ENCODE assay signal across 1 cellular context in the genomic region with DNA sequence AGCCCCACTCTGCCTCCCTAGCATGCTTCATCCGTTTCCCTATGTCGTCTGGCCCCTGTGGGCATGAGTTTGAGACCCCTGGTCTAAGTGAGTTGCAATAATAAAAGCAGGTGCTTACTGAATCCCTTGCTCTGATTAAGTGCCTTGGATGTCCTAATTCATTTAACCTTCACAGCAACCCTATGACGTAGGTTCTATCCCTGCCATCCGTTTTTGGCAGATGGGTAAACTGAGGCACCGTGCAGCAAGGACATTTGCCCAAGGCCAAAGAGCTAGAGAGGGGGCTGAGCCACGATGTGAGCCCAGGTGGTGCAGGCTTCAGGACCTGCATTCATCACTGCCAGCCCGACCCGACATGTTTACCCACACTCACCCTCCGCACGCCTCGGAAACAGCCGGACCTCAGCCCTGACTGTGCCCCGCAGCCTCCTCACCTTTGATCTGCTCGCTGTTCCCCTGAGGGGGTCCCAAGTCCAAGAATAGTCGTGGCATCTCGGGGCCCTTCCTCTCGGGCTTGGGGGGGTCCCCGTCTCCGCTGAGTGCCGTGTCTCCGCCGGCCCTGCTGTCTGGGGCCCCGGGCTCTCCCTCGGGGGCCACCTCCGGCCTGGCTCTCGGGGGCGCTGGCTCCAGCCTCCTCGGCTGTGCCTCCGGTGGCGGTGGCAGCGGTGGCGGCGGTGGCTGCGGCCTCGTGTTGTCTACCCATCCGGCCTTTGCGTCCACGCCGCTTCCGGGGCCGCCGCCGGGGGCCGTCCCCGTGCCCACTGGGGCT.
TF ChIP-seq lines count a peak whose summit lies in the region.

No MANE protein-coding gene starts in this region.

TF ChIP-seq in HepG2, 621 proteins besides CTCF, POLR2A, EP300 and RAD21 (continued from another document and continues in another):
- TF ChIP-seq, protein P1, sequence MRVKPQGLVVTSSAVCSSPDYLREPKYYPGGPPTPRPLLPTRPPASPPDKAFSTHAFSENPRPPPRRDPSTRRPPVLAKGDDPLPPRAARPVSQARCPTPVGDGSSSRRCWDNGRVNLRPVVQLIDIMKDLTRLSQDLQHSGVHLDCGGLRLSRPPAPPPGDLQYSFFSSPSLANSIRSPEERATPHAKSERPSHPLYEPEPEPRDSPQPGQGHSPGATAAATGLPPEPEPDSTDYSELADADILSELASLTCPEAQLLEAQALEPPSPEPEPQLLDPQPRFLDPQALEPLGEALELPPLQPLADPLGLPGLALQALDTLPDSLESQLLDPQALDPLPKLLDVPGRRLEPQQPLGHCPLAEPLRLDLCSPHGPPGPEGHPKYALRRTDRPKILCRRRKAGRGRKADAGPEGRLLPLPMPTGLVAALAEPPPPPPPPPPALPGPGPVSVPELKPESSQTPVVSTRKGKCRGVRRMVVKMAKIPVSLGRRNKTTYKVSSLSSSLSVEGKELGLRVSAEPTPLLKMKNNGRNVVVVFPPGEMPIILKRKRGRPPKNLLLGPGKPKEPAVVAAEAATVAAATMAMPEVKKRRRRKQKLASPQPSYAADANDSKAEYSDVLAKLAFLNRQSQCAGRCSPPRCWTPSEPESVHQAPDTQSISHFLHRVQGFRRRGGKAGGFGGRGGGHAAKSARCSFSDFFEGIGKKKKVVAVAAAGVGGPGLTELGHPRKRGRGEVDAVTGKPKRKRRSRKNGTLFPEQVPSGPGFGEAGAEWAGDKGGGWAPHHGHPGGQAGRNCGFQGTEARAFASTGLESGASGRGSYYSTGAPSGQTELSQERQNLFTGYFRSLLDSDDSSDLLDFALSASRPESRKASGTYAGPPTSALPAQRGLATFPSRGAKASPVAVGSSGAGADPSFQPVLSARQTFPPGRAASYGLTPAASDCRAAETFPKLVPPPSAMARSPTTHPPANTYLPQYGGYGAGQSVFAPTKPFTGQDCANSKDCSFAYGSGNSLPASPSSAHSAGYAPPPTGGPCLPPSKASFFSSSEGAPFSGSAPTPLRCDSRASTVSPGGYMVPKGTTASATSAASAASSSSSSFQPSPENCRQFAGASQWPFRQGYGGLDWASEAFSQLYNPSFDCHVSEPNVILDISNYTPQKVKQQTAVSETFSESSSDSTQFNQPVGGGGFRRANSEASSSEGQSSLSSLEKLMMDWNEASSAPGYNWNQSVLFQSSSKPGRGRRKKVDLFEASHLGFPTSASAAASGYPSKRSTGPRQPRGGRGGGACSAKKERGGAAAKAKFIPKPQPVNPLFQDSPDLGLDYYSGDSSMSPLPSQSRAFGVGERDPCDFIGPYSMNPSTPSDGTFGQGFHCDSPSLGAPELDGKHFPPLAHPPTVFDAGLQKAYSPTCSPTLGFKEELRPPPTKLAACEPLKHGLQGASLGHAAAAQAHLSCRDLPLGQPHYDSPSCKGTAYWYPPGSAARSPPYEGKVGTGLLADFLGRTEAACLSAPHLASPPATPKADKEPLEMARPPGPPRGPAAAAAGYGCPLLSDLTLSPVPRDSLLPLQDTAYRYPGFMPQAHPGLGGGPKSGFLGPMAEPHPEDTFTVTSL (CRISPR knock-in tag; IDR thresholded peaks at IDR 0.05; ENCODE audit: borderline replicate concordance): 0 out of 2 replicates have a peak, but pooled peaks have one; percentile 24
- TF ChIP-seq BHLHE40 (IDR thresholded peaks at IDR 0.05; ENCODE audit: low read length): peak; percentile 67; the same call in 1 of the 2 replicates
- TF ChIP-seq ZSCAN31 (CRISPR knock-in tag; IDR thresholded peaks at IDR 0.05; ENCODE audit: low read depth): peak; percentile 67; the same call in 1 of the 2 replicates
- TF ChIP-seq ZNF768 (CRISPR knock-in tag; IDR thresholded peaks at IDR 0.05): peak; percentile 56; the same call in 1 of the 2 replicates
- TF ChIP-seq, protein P2, sequence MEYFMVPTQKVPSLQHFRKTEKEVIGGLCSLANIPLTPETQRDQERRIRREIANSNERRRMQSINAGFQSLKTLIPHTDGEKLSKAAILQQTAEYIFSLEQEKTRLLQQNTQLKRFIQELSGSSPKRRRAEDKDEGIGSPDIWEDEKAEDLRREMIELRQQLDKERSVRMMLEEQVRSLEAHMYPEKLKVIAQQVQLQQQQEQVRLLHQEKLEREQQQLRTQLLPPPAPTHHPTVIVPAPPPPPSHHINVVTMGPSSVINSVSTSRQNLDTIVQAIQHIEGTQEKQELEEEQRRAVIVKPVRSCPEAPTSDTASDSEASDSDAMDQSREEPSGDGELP (IDR thresholded peaks at IDR 0.05; ENCODE audit: borderline replicate concordance, low read depth): peak; percentile 25; the same call in 1 of the 2 replicates
- peak; percentile 40; the same call in 1 of the 2 replicates for TF ChIP-seq MYC (CRISPR knock-in tag; IDR thresholded peaks at IDR 0.05; ENCODE audit: borderline replicate concordance)
- TF ChIP-seq, protein P3, sequence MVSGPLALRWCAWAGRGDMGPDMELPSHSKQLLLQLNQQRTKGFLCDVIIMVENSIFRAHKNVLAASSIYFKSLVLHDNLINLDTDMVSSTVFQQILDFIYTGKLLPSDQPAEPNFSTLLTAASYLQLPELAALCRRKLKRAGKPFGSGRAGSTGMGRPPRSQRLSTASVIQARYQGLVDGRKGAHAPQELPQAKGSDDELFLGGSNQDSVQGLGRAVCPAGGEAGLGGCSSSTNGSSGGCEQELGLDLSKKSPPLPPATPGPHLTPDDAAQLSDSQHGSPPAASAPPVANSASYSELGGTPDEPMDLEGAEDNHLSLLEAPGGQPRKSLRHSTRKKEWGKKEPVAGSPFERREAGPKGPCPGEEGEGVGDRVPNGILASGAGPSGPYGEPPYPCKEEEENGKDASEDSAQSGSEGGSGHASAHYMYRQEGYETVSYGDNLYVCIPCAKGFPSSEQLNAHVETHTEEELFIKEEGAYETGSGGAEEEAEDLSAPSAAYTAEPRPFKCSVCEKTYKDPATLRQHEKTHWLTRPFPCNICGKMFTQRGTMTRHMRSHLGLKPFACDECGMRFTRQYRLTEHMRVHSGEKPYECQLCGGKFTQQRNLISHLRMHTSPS (CRISPR knock-in tag; IDR thresholded peaks at IDR 0.05; ENCODE audit: low read depth): peak; percentile 74; the same call in 1 of the 2 replicates
- no peak for TF ChIP-seq MZF1 (CRISPR knock-in tag; IDR thresholded peaks at IDR 0.05; ENCODE audit: borderline replicate concordance)
- 0 out of 2 replicates have a peak, but pooled peaks have one; percentile 27 for TF ChIP-seq NR2F2 (IDR thresholded peaks at IDR 0.05; ENCODE audit: borderline replicate concordance, low read depth)
- TF ChIP-seq PITX1 (CRISPR knock-in tag; IDR thresholded peaks at IDR 0.05): no peak
- TF ChIP-seq MTA1 (CRISPR knock-in tag; IDR thresholded peaks at IDR 0.05; ENCODE audit: borderline replicate concordance): peak; percentile 88; the same call in 1 of the 2 replicates
- no peak for TF ChIP-seq MATR3 (CRISPR knock-in tag; IDR thresholded peaks at IDR 0.05)
- 0 out of 2 replicates have a peak, but pooled peaks have one; percentile 21 for TF ChIP-seq SSRP1 (CRISPR knock-in tag; IDR thresholded peaks at IDR 0.05)
- peak; percentile 60 for TF ChIP-seq SAP130 (CRISPR knock-in tag; IDR thresholded peaks at IDR 0.05; ENCODE audit: low read depth)
- TF ChIP-seq HES4 (CRISPR knock-in tag; IDR thresholded peaks at IDR 0.05; ENCODE audit: borderline replicate concordance): peak; percentile 57; the same call in 1 of the 2 replicates
- TF ChIP-seq, protein P4, sequence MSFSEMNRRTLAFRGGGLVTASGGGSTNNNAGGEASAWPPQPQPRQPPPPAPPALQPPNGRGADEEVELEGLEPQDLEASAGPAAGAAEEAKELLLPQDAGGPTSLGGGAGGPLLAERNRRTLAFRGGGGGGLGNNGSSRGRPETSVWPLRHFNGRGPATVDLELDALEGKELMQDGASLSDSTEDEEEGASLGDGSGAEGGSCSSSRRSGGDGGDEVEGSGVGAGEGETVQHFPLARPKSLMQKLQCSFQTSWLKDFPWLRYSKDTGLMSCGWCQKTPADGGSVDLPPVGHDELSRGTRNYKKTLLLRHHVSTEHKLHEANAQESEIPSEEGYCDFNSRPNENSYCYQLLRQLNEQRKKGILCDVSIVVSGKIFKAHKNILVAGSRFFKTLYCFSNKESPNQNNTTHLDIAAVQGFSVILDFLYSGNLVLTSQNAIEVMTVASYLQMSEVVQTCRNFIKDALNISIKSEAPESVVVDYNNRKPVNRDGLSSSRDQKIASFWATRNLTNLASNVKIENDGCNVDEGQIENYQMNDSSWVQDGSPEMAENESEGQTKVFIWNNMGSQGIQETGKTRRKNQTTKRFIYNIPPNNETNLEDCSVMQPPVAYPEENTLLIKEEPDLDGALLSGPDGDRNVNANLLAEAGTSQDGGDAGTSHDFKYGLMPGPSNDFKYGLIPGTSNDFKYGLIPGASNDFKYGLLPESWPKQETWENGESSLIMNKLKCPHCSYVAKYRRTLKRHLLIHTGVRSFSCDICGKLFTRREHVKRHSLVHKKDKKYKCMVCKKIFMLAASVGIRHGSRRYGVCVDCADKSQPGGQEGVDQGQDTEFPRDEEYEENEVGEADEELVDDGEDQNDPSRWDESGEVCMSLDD (CRISPR knock-in tag; IDR thresholded peaks at IDR 0.05; ENCODE audit: borderline replicate concordance): peak; percentile 80
- peak; percentile 28; the same call in 1 of the 2 replicates for TF ChIP-seq ZNF792 (CRISPR knock-in tag; IDR thresholded peaks at IDR 0.05)
- 0 out of 2 replicates have a peak, but pooled peaks have one; percentile 35 for TF ChIP-seq MXD4 (CRISPR knock-in tag; IDR thresholded peaks at IDR 0.05)
- TF ChIP-seq, protein P5, sequence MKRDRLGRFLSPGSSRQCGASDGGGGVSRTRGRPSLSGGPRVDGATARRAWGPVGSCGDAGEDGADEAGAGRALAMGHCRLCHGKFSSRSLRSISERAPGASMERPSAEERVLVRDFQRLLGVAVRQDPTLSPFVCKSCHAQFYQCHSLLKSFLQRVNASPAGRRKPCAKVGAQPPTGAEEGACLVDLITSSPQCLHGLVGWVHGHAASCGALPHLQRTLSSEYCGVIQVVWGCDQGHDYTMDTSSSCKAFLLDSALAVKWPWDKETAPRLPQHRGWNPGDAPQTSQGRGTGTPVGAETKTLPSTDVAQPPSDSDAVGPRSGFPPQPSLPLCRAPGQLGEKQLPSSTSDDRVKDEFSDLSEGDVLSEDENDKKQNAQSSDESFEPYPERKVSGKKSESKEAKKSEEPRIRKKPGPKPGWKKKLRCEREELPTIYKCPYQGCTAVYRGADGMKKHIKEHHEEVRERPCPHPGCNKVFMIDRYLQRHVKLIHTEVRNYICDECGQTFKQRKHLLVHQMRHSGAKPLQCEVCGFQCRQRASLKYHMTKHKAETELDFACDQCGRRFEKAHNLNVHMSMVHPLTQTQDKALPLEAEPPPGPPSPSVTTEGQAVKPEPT (CRISPR knock-in tag; IDR thresholded peaks at IDR 0.05; ENCODE audit: low read depth): 0 out of 2 replicates have a peak, but pooled peaks have one; percentile 58
- TF ChIP-seq, protein P6, sequence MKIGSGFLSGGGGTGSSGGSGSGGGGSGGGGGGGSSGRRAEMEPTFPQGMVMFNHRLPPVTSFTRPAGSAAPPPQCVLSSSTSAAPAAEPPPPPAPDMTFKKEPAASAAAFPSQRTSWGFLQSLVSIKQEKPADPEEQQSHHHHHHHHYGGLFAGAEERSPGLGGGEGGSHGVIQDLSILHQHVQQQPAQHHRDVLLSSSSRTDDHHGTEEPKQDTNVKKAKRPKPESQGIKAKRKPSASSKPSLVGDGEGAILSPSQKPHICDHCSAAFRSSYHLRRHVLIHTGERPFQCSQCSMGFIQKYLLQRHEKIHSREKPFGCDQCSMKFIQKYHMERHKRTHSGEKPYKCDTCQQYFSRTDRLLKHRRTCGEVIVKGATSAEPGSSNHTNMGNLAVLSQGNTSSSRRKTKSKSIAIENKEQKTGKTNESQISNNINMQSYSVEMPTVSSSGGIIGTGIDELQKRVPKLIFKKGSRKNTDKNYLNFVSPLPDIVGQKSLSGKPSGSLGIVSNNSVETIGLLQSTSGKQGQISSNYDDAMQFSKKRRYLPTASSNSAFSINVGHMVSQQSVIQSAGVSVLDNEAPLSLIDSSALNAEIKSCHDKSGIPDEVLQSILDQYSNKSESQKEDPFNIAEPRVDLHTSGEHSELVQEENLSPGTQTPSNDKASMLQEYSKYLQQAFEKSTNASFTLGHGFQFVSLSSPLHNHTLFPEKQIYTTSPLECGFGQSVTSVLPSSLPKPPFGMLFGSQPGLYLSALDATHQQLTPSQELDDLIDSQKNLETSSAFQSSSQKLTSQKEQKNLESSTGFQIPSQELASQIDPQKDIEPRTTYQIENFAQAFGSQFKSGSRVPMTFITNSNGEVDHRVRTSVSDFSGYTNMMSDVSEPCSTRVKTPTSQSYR (CRISPR knock-in tag; IDR thresholded peaks at IDR 0.05; ENCODE audit: borderline replicate concordance): peak; percentile 11; the same call in 1 of the 2 replicates
- TF ChIP-seq RBFOX2 (IDR thresholded peaks at IDR 0.05; ENCODE audit: low read depth, low read length): 0 out of 2 replicates have a peak, but pooled peaks have one; percentile 47
- peak; percentile 46 for TF ChIP-seq ESRRA (CRISPR knock-in tag; IDR thresholded peaks at IDR 0.05; ENCODE audit: low read depth)
- peak; percentile 42 for TF ChIP-seq SPEN (CRISPR knock-in tag; IDR thresholded peaks at IDR 0.05; ENCODE audit: low read depth)
- TF ChIP-seq ZNF232 (CRISPR knock-in tag; IDR thresholded peaks at IDR 0.05; ENCODE audit: borderline replicate concordance): no peak
- TF ChIP-seq FOXA1 (IDR thresholded peaks at IDR 0.05): no peak
- peak; percentile 81 for TF ChIP-seq FOXA1 (CRISPR knock-in tag; IDR thresholded peaks at IDR 0.05)
- no peak for TF ChIP-seq SKI (IDR thresholded peaks at IDR 0.05; ENCODE audit: partially characterized antibody)
- TF ChIP-seq, protein P7, sequence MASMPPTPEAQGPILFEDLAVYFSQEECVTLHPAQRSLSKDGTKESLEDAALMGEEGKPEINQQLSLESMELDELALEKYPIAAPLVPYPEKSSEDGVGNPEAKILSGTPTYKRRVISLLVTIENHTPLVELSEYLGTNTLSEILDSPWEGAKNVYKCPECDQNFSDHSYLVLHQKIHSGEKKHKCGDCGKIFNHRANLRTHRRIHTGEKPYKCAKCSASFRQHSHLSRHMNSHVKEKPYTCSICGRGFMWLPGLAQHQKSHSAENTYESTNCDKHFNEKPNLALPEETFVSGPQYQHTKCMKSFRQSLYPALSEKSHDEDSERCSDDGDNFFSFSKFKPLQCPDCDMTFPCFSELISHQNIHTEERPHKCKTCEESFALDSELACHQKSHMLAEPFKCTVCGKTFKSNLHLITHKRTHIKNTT (CRISPR knock-in tag; IDR thresholded peaks at IDR 0.05): no peak
- 0 out of 2 replicates have a peak, but pooled peaks have one; percentile 44 for TF ChIP-seq POGZ (CRISPR knock-in tag; IDR thresholded peaks at IDR 0.05)
- no peak for TF ChIP-seq ZNF33A (CRISPR knock-in tag; IDR thresholded peaks at IDR 0.05; ENCODE audit: borderline replicate concordance)
- no peak for TF ChIP-seq ZNF510 (CRISPR knock-in tag; IDR thresholded peaks at IDR 0.05; ENCODE audit: low read depth)
- TF ChIP-seq HNF4A (CRISPR knock-in tag; IDR thresholded peaks at IDR 0.05): peak; percentile 71
- peak; percentile 63; the same call in 1 of the 2 replicates for TF ChIP-seq FOXO1 (CRISPR knock-in tag; IDR thresholded peaks at IDR 0.05)
